In genomic region chr4:1055721-1056590, GRCh38 we compare ENCODE assay signal across 1 cellular context.
TF ChIP-seq lines count a peak whose summit lies in the region.

No MANE protein-coding gene starts in this region.

TF ChIP-seq in K562, 482 proteins besides CTCF, POLR2A, EP300 and RAD21 (continues in another document):
- TF ChIP-seq, protein P1, sequence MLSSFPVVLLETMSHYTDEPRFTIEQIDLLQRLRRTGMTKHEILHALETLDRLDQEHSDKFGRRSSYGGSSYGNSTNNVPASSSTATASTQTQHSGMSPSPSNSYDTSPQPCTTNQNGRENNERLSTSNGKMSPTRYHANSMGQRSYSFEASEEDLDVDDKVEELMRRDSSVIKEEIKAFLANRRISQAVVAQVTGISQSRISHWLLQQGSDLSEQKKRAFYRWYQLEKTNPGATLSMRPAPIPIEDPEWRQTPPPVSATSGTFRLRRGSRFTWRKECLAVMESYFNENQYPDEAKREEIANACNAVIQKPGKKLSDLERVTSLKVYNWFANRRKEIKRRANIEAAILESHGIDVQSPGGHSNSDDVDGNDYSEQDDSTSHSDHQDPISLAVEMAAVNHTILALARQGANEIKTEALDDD (IDR thresholded peaks at IDR 0.05) = peak; percentile 37; the same call in 1 of the 2 replicates
- TF ChIP-seq NCOA6 (IDR thresholded peaks at IDR 0.05) = no peak
- no peak for TF ChIP-seq ELF4 (CRISPR knock-in tag; IDR thresholded peaks at IDR 0.05)
- TF ChIP-seq EWSR1 (IDR thresholded peaks at IDR 0.05; ENCODE audit: borderline replicate concordance, low read depth, partially characterized antibody) = no peak
- peak; percentile 18; the same call in 1 of the 2 replicates for TF ChIP-seq RAD51 (IDR thresholded peaks at IDR 0.05; ENCODE audit: borderline replicate concordance, low read depth)
- no peak for TF ChIP-seq SP2 (IDR thresholded peaks at IDR 0.05; ENCODE audit: extremely low read depth, low read depth, low read length, poor library complexity, severe bottlenecking)
- peak; percentile 79 for TF ChIP-seq ZBTB7A (IDR thresholded peaks at IDR 0.05; ENCODE audit: borderline replicate concordance, control insufficient read depth, low read depth, low read length)
- TF ChIP-seq CEBPG (CRISPR knock-in tag; IDR thresholded peaks at IDR 0.05) = no peak
- TF ChIP-seq CEBPG (tag; conservative IDR thresholded peaks at IDR 0.05 in 1 of 2, IDR thresholded peaks at IDR 0.05 in 1 of 2) = no peak
- peak; percentile 80 to 84 for TF ChIP-seq NRF1 (conservative IDR thresholded peaks at IDR 0.05 in 1 of 2, IDR thresholded peaks at IDR 0.05 in 1 of 2)
- no peak for TF ChIP-seq MAFF (IDR thresholded peaks at IDR 0.05; ENCODE audit: low read length)
- TF ChIP-seq TFAP4 (CRISPR knock-in tag; IDR thresholded peaks at IDR 0.05; ENCODE audit: borderline replicate concordance) = peak; percentile 16; the same call in 1 of the 2 replicates
- TF ChIP-seq, protein P2, sequence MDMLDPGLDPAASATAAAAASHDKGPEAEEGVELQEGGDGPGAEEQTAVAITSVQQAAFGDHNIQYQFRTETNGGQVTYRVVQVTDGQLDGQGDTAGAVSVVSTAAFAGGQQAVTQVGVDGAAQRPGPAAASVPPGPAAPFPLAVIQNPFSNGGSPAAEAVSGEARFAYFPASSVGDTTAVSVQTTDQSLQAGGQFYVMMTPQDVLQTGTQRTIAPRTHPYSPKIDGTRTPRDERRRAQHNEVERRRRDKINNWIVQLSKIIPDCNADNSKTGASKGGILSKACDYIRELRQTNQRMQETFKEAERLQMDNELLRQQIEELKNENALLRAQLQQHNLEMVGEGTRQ (CRISPR knock-in tag; IDR thresholded peaks at IDR 0.05) = peak; percentile 54
- TF ChIP-seq ZBTB2 (IDR thresholded peaks at IDR 0.05) = no peak
- no peak for TF ChIP-seq NFRKB (IDR thresholded peaks at IDR 0.05; ENCODE audit: low read depth)
- peak; percentile 59; the same call in 1 of the 2 replicates for TF ChIP-seq CTBP1 (IDR thresholded peaks at IDR 0.05; ENCODE audit: borderline replicate concordance)
- TF ChIP-seq ZNF589 (CRISPR knock-in tag; IDR thresholded peaks at IDR 0.05; ENCODE audit: low read depth) = no peak
- no peak for TF ChIP-seq WHSC1 (IDR thresholded peaks at IDR 0.05; ENCODE audit: low read length)
- TF ChIP-seq MLLT1 (IDR thresholded peaks at IDR 0.05) = no peak
- TF ChIP-seq ELF2 (CRISPR knock-in tag; IDR thresholded peaks at IDR 0.05) = no peak
- TF ChIP-seq, protein P3, sequence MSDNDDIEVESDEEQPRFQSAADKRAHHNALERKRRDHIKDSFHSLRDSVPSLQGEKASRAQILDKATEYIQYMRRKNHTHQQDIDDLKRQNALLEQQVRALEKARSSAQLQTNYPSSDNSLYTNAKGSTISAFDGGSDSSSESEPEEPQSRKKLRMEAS (CRISPR knock-in tag; IDR thresholded peaks at IDR 0.05) = peak; percentile 85
- TF ChIP-seq CXXC5 (CRISPR knock-in tag; IDR thresholded peaks at IDR 0.05) = peak; percentile 20
- TF ChIP-seq ZBTB17 (CRISPR knock-in tag; IDR thresholded peaks at IDR 0.05) = no peak
- TF ChIP-seq USF1 (CRISPR knock-in tag; IDR thresholded peaks at IDR 0.05) = peak; percentile 58
- TF ChIP-seq CREB1 (IDR thresholded peaks at IDR 0.05) = 0 out of 2 replicates have a peak, but pooled peaks have one; percentile 7
- TF ChIP-seq CREB1 (CRISPR knock-in tag; IDR thresholded peaks at IDR 0.05) = no peak
- TF ChIP-seq NCOA2 (IDR thresholded peaks at IDR 0.05; ENCODE audit: partially characterized antibody in 2 of 2) = no peak
- peak; percentile 77 to 84 for TF ChIP-seq MNT (conservative IDR thresholded peaks at IDR 0.05)
- 0 out of 4 replicates have a peak, but pooled peaks of 1 of the 2 experiments have one; percentile 19 for TF ChIP-seq HDAC1 (IDR thresholded peaks at IDR 0.05)
- TF ChIP-seq, protein P4, sequence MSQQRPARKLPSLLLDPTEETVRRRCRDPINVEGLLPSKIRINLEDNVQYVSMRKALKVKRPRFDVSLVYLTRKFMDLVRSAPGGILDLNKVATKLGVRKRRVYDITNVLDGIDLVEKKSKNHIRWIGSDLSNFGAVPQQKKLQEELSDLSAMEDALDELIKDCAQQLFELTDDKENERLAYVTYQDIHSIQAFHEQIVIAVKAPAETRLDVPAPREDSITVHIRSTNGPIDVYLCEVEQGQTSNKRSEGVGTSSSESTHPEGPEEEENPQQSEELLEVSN (IDR thresholded peaks at IDR 0.05; ENCODE audit: borderline replicate concordance in 1 of 2, extremely low read depth in 1 of 2, insufficient read depth in 1 of 2, insufficient read length in 1 of 2, low read depth in 1 of 2, low read length in 1 of 2, poor library complexity in 1 of 2, severe bottlenecking in 1 of 2) = peak; percentile 51 to 80
- no peak for TF ChIP-seq HNRNPL (IDR thresholded peaks at IDR 0.05; ENCODE audit: low read depth, low read length)
- no peak for TF ChIP-seq ATF1 (CRISPR knock-in tag; IDR thresholded peaks at IDR 0.05)
- peak; percentile 36; the same call in 1 of the 2 replicates for TF ChIP-seq ATF1 (tag; IDR thresholded peaks at IDR 0.05)
- no peak for TF ChIP-seq ZBTB26 (CRISPR knock-in tag; IDR thresholded peaks at IDR 0.05)
- TF ChIP-seq, protein P5, sequence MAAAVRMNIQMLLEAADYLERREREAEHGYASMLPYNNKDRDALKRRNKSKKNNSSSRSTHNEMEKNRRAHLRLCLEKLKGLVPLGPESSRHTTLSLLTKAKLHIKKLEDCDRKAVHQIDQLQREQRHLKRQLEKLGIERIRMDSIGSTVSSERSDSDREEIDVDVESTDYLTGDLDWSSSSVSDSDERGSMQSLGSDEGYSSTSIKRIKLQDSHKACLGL (CRISPR knock-in tag; IDR thresholded peaks at IDR 0.05; ENCODE audit: borderline replicate concordance, poor library complexity, severe bottlenecking) = peak; percentile 5
- peak; percentile 76 for TF ChIP-seq HNRNPLL (IDR thresholded peaks at IDR 0.05; ENCODE audit: low read depth, low read length, poor library complexity, severe bottlenecking)
- peak; percentile 91 for TF ChIP-seq L3MBTL2 (IDR thresholded peaks at IDR 0.05)
- peak in 1 of 3 experiments; percentile 6 for TF ChIP-seq YY1 (IDR thresholded peaks at IDR 0.05; ENCODE audit: borderline replicate concordance in 1 of 3, control insufficient read depth in 1 of 3, extremely low read depth in 1 of 3, insufficient read depth in 3 of 3, insufficient read length in 1 of 3, insufficient replicate concordance in 2 of 3, low read depth in 1 of 3, low read length in 2 of 3)
- TF ChIP-seq MYC (IDR thresholded peaks at IDR 0.05; ENCODE audit: low read depth, low read length) = peak; percentile 81
- TF ChIP-seq MYC (CRISPR knock-in tag; IDR thresholded peaks at IDR 0.05; ENCODE audit: borderline replicate concordance, low read depth) = no peak
- TF ChIP-seq EGR1 (conservative IDR thresholded peaks at IDR 0.05) = peak; percentile 89
- no peak for TF ChIP-seq ERF (CRISPR knock-in tag; IDR thresholded peaks at IDR 0.05)
